In genomic region chr15:40427188-40427587, GRCh38 we compare ENCODE assay signal across 26 cellular contexts.
"Had no signal": no experiment of that assay in that cellular context is flagged by ENCODE, and none has a peak within 500 bp of the region (broad histone marks: within the 10 kb centered on the region; RNA-seq: fewer than 3 reads in every experiment).

No MANE protein-coding gene starts in this region.

- H3K27ac Mint-ChIP-seq: activated B cell treated with CpG ODN at 0.5 μM for 24 hours; activated CD4-positive, alpha-beta T cell treated with anti-CD3 and anti-CD28 coated beads, Interleukin-2, amount 10 ng/mL, durations not matched to agents 24 days and 14 days; activated CD8-positive, alpha-beta memory T cell treated with anti-CD3 and anti-CD28 coated beads, Interleukin-2, amount 10 ng/mL, durations not matched to agents 7 days and 5 days; activated naive CD4-positive, alpha-beta T cell treated with anti-CD3 and anti-CD28 coated beads, Interleukin-2, amount 50 U/mL, for 24 hours; activated T-cell treated with anti-CD3 and anti-CD28 coated beads, Interleukin-2, amount 50 U/mL, for 24 hours; activated T-helper 1 cell treated with anti-CD3 and anti-CD28 coated beads, Interleukin-12 subunit alpha, Interleukin-12 subunit beta, Interleukin-2, Interleukin-4 antibody, amounts not matched to agents 30 ng/mL and 10 ng/mL and 1 ng/mL, durations not matched to agents 14 hours and 24 hours and 36 hours; T-helper 17 cell had no signal

- ATAC-seq: activated CD8-positive, alpha-beta memory T cell treated with anti-CD3 and anti-CD28 coated beads, Interleukin-2, amount 10 ng/mL, durations not matched to agents 7 days and 5 days; PC-3; T-helper 17 cell had no signal

- H3K27me3 ChIP-seq: MG63 had no signal

- DNase-seq: activated B cell treated with CpG ODN at 0.5 μM for 24 hours; activated CD4-positive, alpha-beta T cell treated with anti-CD3 and anti-CD28 coated beads for 1 hour; activated CD4-positive, alpha-beta T cell treated with anti-CD3 and anti-CD28 coated beads, Interleukin-2, amount 10 ng/mL, durations not matched to agents 24 days and 14 days; activated CD4-positive, alpha-beta T cell treated with anti-CD3 and anti-CD28 coated beads, Interleukin-2, amount 50 U/mL, for 48 hours; activated CD8-positive, alpha-beta memory T cell treated with anti-CD3 and anti-CD28 coated beads, Interleukin-2, amount 10 ng/mL, durations not matched to agents 7 days and 5 days; activated effector memory CD4-positive, alpha-beta T cell treated with Interleukin-2 at 50 U/mL for 16 hours; activated naive CD4-positive, alpha-beta T cell; activated T-cell treated with anti-CD3 and anti-CD28 coated beads, Interleukin-2, amount 50 U/mL, for 24 hours; aorta; central memory CD4-positive, alpha-beta T cell; MG63; MV-4-11; NCI-H1092 treated with DMSO at 0.1 percent for 48 hours; NCI-H1417 treated with DMSO at 0.1 percent for 48 hours; NCI-H1694; NCI-H2029; NCI-H2107; NCI-H510A treated with DMSO at 0.1 percent for 48 hours; NCI-H69; NK-92 treated with Interleukin-12 subunit alpha and Interleukin-12 subunit beta, amount 100 ng/mL, for 24 hours; PC-3; SHP77; T-helper 17 cell; T-helper 9 cell had no signal

- H3K4me3 Mint-ChIP-seq: activated B cell treated with CpG ODN at 0.5 μM for 24 hours; activated CD4-positive, alpha-beta T cell treated with anti-CD3 and anti-CD28 coated beads, Interleukin-2, amount 10 ng/mL, durations not matched to agents 24 days and 14 days; activated CD8-positive, alpha-beta memory T cell treated with anti-CD3 and anti-CD28 coated beads, Interleukin-2, amount 10 ng/mL, durations not matched to agents 7 days and 5 days; activated naive CD4-positive, alpha-beta T cell treated with anti-CD3 and anti-CD28 coated beads, Interleukin-2, amount 50 U/mL, for 24 hours; activated T-cell treated with anti-CD3 and anti-CD28 coated beads, Interleukin-2, amount 50 U/mL, for 24 hours; activated T-helper 1 cell treated with anti-CD3 and anti-CD28 coated beads, Interleukin-12 subunit alpha, Interleukin-12 subunit beta, Interleukin-2, Interleukin-4 antibody, amounts not matched to agents 30 ng/mL and 10 ng/mL and 1 ng/mL, durations not matched to agents 14 hours and 24 hours and 36 hours; T-helper 17 cell had no signal

- H3K4me1 Mint-ChIP-seq: activated B cell treated with CpG ODN at 0.5 μM for 24 hours; activated CD4-positive, alpha-beta T cell treated with anti-CD3 and anti-CD28 coated beads, Interleukin-2, amount 10 ng/mL, durations not matched to agents 24 days and 14 days; activated CD8-positive, alpha-beta memory T cell treated with anti-CD3 and anti-CD28 coated beads, Interleukin-2, amount 10 ng/mL, durations not matched to agents 7 days and 5 days; activated naive CD4-positive, alpha-beta T cell treated with anti-CD3 and anti-CD28 coated beads, Interleukin-2, amount 50 U/mL, for 24 hours had no signal

- H3K9me3 ChIP-seq: MG63 had no signal

- H3K27me3 Mint-ChIP-seq: activated B cell treated with CpG ODN at 0.5 μM for 24 hours; activated CD8-positive, alpha-beta memory T cell treated with anti-CD3 and anti-CD28 coated beads, Interleukin-2, amount 10 ng/mL, durations not matched to agents 7 days and 5 days; activated naive CD4-positive, alpha-beta T cell treated with anti-CD3 and anti-CD28 coated beads, Interleukin-2, amount 50 U/mL, for 24 hours; activated T-cell treated with anti-CD3 and anti-CD28 coated beads, Interleukin-2, amount 50 U/mL, for 24 hours had no signal

- H3K36me3 Mint-ChIP-seq: activated CD8-positive, alpha-beta memory T cell treated with anti-CD3 and anti-CD28 coated beads, Interleukin-2, amount 10 ng/mL, durations not matched to agents 7 days and 5 days had no signal

- H3K9me3 Mint-ChIP-seq: activated B cell treated with CpG ODN at 0.5 μM for 24 hours; activated CD4-positive, alpha-beta T cell treated with anti-CD3 and anti-CD28 coated beads, Interleukin-2, amount 10 ng/mL, durations not matched to agents 24 days and 14 days; activated naive CD4-positive, alpha-beta T cell treated with anti-CD3 and anti-CD28 coated beads, Interleukin-2, amount 50 U/mL, for 24 hours; activated T-cell treated with anti-CD3 and anti-CD28 coated beads, Interleukin-2, amount 50 U/mL, for 24 hours; activated T-helper 1 cell treated with anti-CD3 and anti-CD28 coated beads, Interleukin-12 subunit alpha, Interleukin-12 subunit beta, Interleukin-2, Interleukin-4 antibody, amounts not matched to agents 30 ng/mL and 10 ng/mL and 1 ng/mL, durations not matched to agents 14 hours and 24 hours and 36 hours had no signal

- H3K4me3 ChIP-seq: MG63 had no signal

- H3K36me3 ChIP-seq: MG63 had no signal
